In the genomic region with DNA sequence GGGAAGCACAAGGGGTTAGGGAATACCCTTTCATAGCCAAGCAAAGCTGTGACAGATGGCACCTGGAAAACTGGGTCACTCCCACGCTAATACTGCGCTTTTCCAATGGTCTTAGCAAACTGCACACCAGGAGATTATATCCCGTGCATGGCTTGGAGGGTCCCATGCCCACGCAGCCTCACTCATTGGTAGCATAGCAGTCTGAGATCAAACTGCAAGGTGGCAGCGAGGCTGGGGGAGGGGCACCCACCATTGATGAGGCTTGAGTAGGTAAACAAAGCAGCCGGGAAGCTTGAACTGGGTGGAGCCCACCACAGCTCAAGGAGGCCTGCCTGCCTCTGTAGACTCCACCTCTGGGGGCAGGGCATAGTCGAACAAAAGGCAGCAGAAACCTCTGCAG, we compare ENCODE assay signal across 2 cellular contexts.
DNase-seq lines count a peak whose midpoint lies in the region; TF ChIP-seq lines count a peak whose summit lies in the region.
"Not testable (repeated sequence)": the region's sequence is repeated elsewhere in the genome, so short reads cannot be mapped to it uniquely, and the experiment has no call there.

No MANE protein-coding gene starts in this region.

- not testable (repeated sequence) for H3K27me3 ChIP-seq in spleen (replicated peaks in 1 of 7)

- intact Hi-C loops in posterior vena cava (cut with DNase I); spleen (cut with DNase I; ENCODE audit: low total_unique reads): not testable (repeated sequence)

- H3K36me3 ChIP-seq in spleen, result not testable (repeated sequence)

- H3K9me3 ChIP-seq in spleen, result peaks cover 0 to 15% (median 8%) of the 10 kb centered on the region in 8 donors

- H3K4me3 ChIP-seq in spleen, result not testable (repeated sequence)

- H3K27ac ChIP-seq in spleen, result not testable (repeated sequence)

- 80 to 88% (median 84%) methylated on average over 7 of the region's 7 CpGs for WGBS in spleen, 5 donors

- not testable (repeated sequence) for H3K4me1 ChIP-seq in spleen

- TF ChIP-seq CTCF in spleen (IDR thresholded peaks at IDR 0.05 in 8 of 11, conservative IDR thresholded peaks at IDR 0.05 in 3 of 11), result not testable (repeated sequence)

- not testable (repeated sequence) for TF ChIP-seq POLR2A in spleen (IDR thresholded peaks at IDR 0.05)

- DNase-seq in posterior vena cava (ENCODE audit: low spot score) (peak; percentile 55), spleen (peak; percentile 51)
